12 cellular contexts compared by ENCODE assay signal in genomic region chr5:135310328-135310989, GRCh38.
DNase-seq lines count a peak whose midpoint lies in the region; ATAC-seq lines count a peak whose summit lies in the region.
"Had no signal": no experiment of that assay in that cellular context is flagged by ENCODE, and none has a peak within 500 bp of the region (broad histone marks: within the 10 kb centered on the region; RNA-seq: fewer than 3 reads in every experiment).

No MANE protein-coding gene starts in this region.

- H3K27ac Mint-ChIP-seq in activated T-helper 1 cell treated with anti-CD3 and anti-CD28 coated beads, Interleukin-12 subunit alpha, Interleukin-12 subunit beta, Interleukin-2, Interleukin-4 antibody, amounts not matched to agents 30 ng/mL and 10 ng/mL and 1 ng/mL, durations not matched to agents 14 hours and 24 hours and 36 hours: peak overlapping the region; percentile 74
- H3K27ac Mint-ChIP-seq: activated T-cell treated with anti-CD3 and anti-CD28 coated beads, Interleukin-2, amount 50 U/mL, for 24 hours had no signal

- peak overlapping the region; percentile 13 for H3K4me3 Mint-ChIP-seq in activated T-helper 1 cell treated with anti-CD3 and anti-CD28 coated beads, Interleukin-12 subunit alpha, Interleukin-12 subunit beta, Interleukin-2, Interleukin-4 antibody, amounts not matched to agents 30 ng/mL and 10 ng/mL and 1 ng/mL, durations not matched to agents 14 hours and 24 hours and 36 hours
- H3K4me3 Mint-ChIP-seq: activated T-cell treated with anti-CD3 and anti-CD28 coated beads, Interleukin-2, amount 50 U/mL, for 24 hours; central memory CD8-positive, alpha-beta T cell had no signal

- no peaks in the 10 kb centered on the region for H3K36me3 Mint-ChIP-seq in activated T-helper 1 cell treated with anti-CD3 and anti-CD28 coated beads, Interleukin-12 subunit alpha, Interleukin-12 subunit beta, Interleukin-2, Interleukin-4 antibody, amounts not matched to agents 30 ng/mL and 10 ng/mL and 1 ng/mL, durations not matched to agents 14 hours and 24 hours and 36 hours (ENCODE audit: low read depth)

- ATAC-seq in GM18870 (IDR thresholded peaks at IDR 0.05; ENCODE audit: unreplicated experiment): no peak

- H3K27me3 Mint-ChIP-seq in activated T-helper 1 cell treated with anti-CD3 and anti-CD28 coated beads, Interleukin-12 subunit alpha, Interleukin-12 subunit beta, Interleukin-2, Interleukin-4 antibody, amounts not matched to agents 30 ng/mL and 10 ng/mL and 1 ng/mL, durations not matched to agents 14 hours and 24 hours and 36 hours (ENCODE audit: insufficient read depth): peaks cover 2% of the 10 kb centered on the region

- no peaks in the 10 kb centered on the region for H3K9me3 Mint-ChIP-seq in activated T-helper 1 cell treated with anti-CD3 and anti-CD28 coated beads, Interleukin-12 subunit alpha, Interleukin-12 subunit beta, Interleukin-2, Interleukin-4 antibody, amounts not matched to agents 30 ng/mL and 10 ng/mL and 1 ng/mL, durations not matched to agents 14 hours and 24 hours and 36 hours
- H3K9me3 Mint-ChIP-seq: activated T-cell treated with anti-CD3 and anti-CD28 coated beads, Interleukin-2, amount 50 U/mL, for 24 hours; central memory CD8-positive, alpha-beta T cell had no signal

- intact Hi-C loops in activated T-helper 1 cell treated with anti-CD3 and anti-CD28 coated beads, Interleukin-12 subunit alpha, Interleukin-12 subunit beta, Interleukin-2, Interleukin-4 antibody, amounts not matched to agents 30 ng/mL and 10 ng/mL and 1 ng/mL, durations not matched to agents 14 hours and 24 hours and 36 hours (cut with micrococcal nuclease): loop anchor here (1.0 kb wide), 1 partner anchor 15 kb away; no protein-coding TSS in a partner anchor

- DNase-seq in NOMO-1 treated with DMSO at 0.1 percent for 48 hours (lab: John Stamatoyannopoulos, UW; ENCODE audit: unreplicated experiment) (peak; percentile 9), NOMO-1 treated with dmso at 0.1 percent for 144 hours (lab: John Stamatoyannopoulos, UW; ENCODE audit: unreplicated experiment) (no peak), KBM-7 (peak; percentile 59), kidney glomerular epithelial cell (lab: John Stamatoyannopoulos, UW) (peak; percentile 1), NCI-H2227 treated with DMSO at 0.1 percent for 48 hours (lab: John Stamatoyannopoulos, UW) (no peak), activated gamma-delta T cell treated with Interleukin-2 at 50 U/mL for 16 hours (no peak)
- DNase-seq in activated T-helper 1 cell treated with anti-CD3 and anti-CD28 coated beads, Interleukin-12 subunit alpha, Interleukin-12 subunit beta, Interleukin-2, Interleukin-4 antibody, amounts not matched to agents 30 ng/mL and 10 ng/mL and 1 ng/mL, durations not matched to agents 14 hours and 24 hours and 36 hours (ENCODE audit: low spot score): no peak
- DNase-seq: activated T-cell treated with anti-CD3 and anti-CD28 coated beads, Interleukin-2, amount 50 U/mL, for 24 hours; erythroblast; thyroid gland had no signal

- peaks cover 69% of the 10 kb centered on the region for H3K4me1 Mint-ChIP-seq in activated T-helper 1 cell treated with anti-CD3 and anti-CD28 coated beads, Interleukin-12 subunit alpha, Interleukin-12 subunit beta, Interleukin-2, Interleukin-4 antibody, amounts not matched to agents 30 ng/mL and 10 ng/mL and 1 ng/mL, durations not matched to agents 14 hours and 24 hours and 36 hours (ENCODE audit: low read depth)
- H3K4me1 Mint-ChIP-seq: central memory CD8-positive, alpha-beta T cell had no signal

- in situ Hi-C loops in KBM-7 (cut with MboI; ENCODE audit: low pct_unique_long_range_greater_than_20kb, low sequenced_read_pairs): no loop called here

Comparison
In these comparisons a context has a peak if more than half of its experiments do, and no peak if none do; other contexts are left out.
1. DNase-seq: peak in NOMO-1 treated with DMSO at 0.1 percent for 48 hours (single experiment), KBM-7 (single experiment) and kidney glomerular epithelial cell (single experiment); none in NOMO-1 treated with dmso at 0.1 percent for 144 hours (single experiment), activated T-helper 1 cell treated with anti-CD3 and anti-CD28 coated beads, Interleukin-12 subunit alpha, Interleukin-12 subunit beta, Interleukin-2, Interleukin-4 antibody, amounts not matched to agents 30 ng/mL and 10 ng/mL and 1 ng/mL, durations not matched to agents 14 hours and 24 hours and 36 hours (single experiment), NCI-H2227 treated with DMSO at 0.1 percent for 48 hours (single experiment) and activated gamma-delta T cell treated with Interleukin-2 at 50 U/mL for 16 hours (single experiment).